In genomic region chr1:4976859-4977440, GRCh38 we compare ENCODE assay signal across 23 cellular contexts.
A peak's percentile ranks its signal among the peaks of the same experiment; 100 is the strongest.
DNase-seq lines count a peak whose midpoint lies in the region; ATAC-seq and TF ChIP-seq lines count a peak whose summit lies in the region.
"Had no signal": no experiment of that assay in that cellular context is flagged by ENCODE, and none has a peak within 500 bp of the region (broad histone marks: within the 10 kb centered on the region; RNA-seq: fewer than 3 reads in every experiment).

No MANE protein-coding gene starts in this region.

- no peaks in the 10 kb centered on the region for H3K9me3 ChIP-seq in right atrium auricular region
- no peaks in the 10 kb centered on the region for H3K9me3 ChIP-seq in right cardiac atrium (ENCODE audit: control insufficient read depth, low read length)
- no peaks in the 10 kb centered on the region for H3K9me3 ChIP-seq in sigmoid colon
- H3K9me3 ChIP-seq in transverse colon: no peaks in the 10 kb centered on the region
- no peaks in the 10 kb centered on the region for H3K9me3 ChIP-seq in osteoblast (ENCODE audit: low read depth, low read length)
- H3K9me3 ChIP-seq: A549, BE2C, HAP-1 had no signal

- H3K36me3 ChIP-seq in right atrium auricular region: no peaks in the 10 kb centered on the region
- no peaks in the 10 kb centered on the region for H3K36me3 ChIP-seq in sigmoid colon
- no peaks in the 10 kb centered on the region for H3K36me3 ChIP-seq in transverse colon
- no peaks in the 10 kb centered on the region for H3K36me3 ChIP-seq in osteoblast (ENCODE audit: insufficient read depth, low read length)
- H3K36me3 ChIP-seq: BE2C; BLaER1 treated with 17β-estradiol and CSF1 and Interleukin-3, amounts not matched to agents 10 nM and 100 nM; HAP-1 had no signal

- H3K4me1 ChIP-seq in right atrium auricular region (no peaks in the 10 kb centered on the region), right cardiac atrium (ENCODE audit: control insufficient read depth, insufficient read depth, low read length) (no peaks in the 10 kb centered on the region), sigmoid colon (no peaks in the 10 kb centered on the region), transverse colon (no peaks in the 10 kb centered on the region), osteoblast (ENCODE audit: insufficient read depth, low read length) (no peaks in the 10 kb centered on the region)
- H3K4me1 ChIP-seq: A549; BE2C; BLaER1 treated with 17β-estradiol and CSF1 and Interleukin-3, amounts not matched to agents 10 nM and 100 nM; HAP-1 had no signal

- TF ChIP-seq EP300 in sigmoid colon (IDR thresholded peaks at IDR 0.05): no peak
- no peak for TF ChIP-seq EP300 in transverse colon (IDR thresholded peaks at IDR 0.05; ENCODE audit: low read depth)

- H3K27me3 ChIP-seq in right atrium auricular region (no peaks in the 10 kb centered on the region), right cardiac atrium (ENCODE audit: control insufficient read depth, insufficient read depth) (no peaks in the 10 kb centered on the region), sigmoid colon (peaks cover 0 to 6% (median 0%) of the 10 kb centered on the region in 3 donors), transverse colon (no peaks in the 10 kb centered on the region), osteoblast (ENCODE audit: insufficient read depth, low read length) (no peaks in the 10 kb centered on the region)
- H3K27me3 ChIP-seq: BE2C; BLaER1 treated with 17β-estradiol and CSF1 and Interleukin-3, amounts not matched to agents 10 nM and 100 nM had no signal

- intact Hi-C loops in right cardiac atrium (cut with DNase I): loop anchor here in 1 of 4 donors (5.0 kb wide), 1 partner anchor 450 kb away; no protein-coding TSS in a partner anchor
- intact Hi-C loops in sigmoid colon (cut with DNase I): no loop called here
- intact Hi-C loops in transverse colon (cut with DNase I; ENCODE audit: low total_unique reads): no loop called here

- H2AFZ ChIP-seq in osteoblast (ENCODE audit: low read length): no peak overlapping the region

- H3K4me2 ChIP-seq in osteoblast (ENCODE audit: insufficient read depth, low read length): no peak overlapping the region
- H3K4me2 ChIP-seq: A549; BLaER1 treated with 17β-estradiol and CSF1 and Interleukin-3, amounts not matched to agents 10 nM and 100 nM had no signal

- no peak for TF ChIP-seq POLR2A in sigmoid colon (IDR thresholded peaks at IDR 0.05)
- TF ChIP-seq POLR2A in transverse colon (IDR thresholded peaks at IDR 0.05): no peak

- H3K79me2 ChIP-seq in osteoblast (ENCODE audit: insufficient read depth, low read length): no peaks in the 10 kb centered on the region

- ATAC-seq in right cardiac atrium: no peak
- ATAC-seq: A549, GM12878 had no signal

- DNase-seq in right atrium auricular region (ENCODE audit: low spot score) (peak; percentile 50), right cardiac atrium (no peak), mesenteric fat pad (ENCODE audit: low spot score) (peak; percentile 71), sigmoid colon (peak; percentile 53), transverse colon (no peak), osteoblast (ENCODE audit: insufficient read length, low spot score, missing footprints) (no peak), NCI-H748 treated with DMSO at 0.1 percent for 48 hours (lab: John Stamatoyannopoulos, UW) (no peak)
- DNase-seq: 8988T; ACHN; AML-193; BE2C; CD4-positive, alpha-beta T cell; CD8-positive, alpha-beta memory T cell; DMS 273 treated with DMSO at 0.1 percent for 48 hours; DMS79; EL; GDM1; GOT3; HFFc6 had no signal

- no peak overlapping the region for H3K4me3 ChIP-seq in right atrium auricular region
- no peak overlapping the region for H3K4me3 ChIP-seq in right cardiac atrium (ENCODE audit: low read length)
- no peak overlapping the region for H3K4me3 ChIP-seq in sigmoid colon
- H3K4me3 ChIP-seq in transverse colon: no peak overlapping the region
- H3K4me3 ChIP-seq in osteoblast (ENCODE audit: insufficient read depth, low read length): no peak overlapping the region
- H3K4me3 ChIP-seq: A549; BLaER1 treated with 17β-estradiol and CSF1 and Interleukin-3, amounts not matched to agents 10 nM and 100 nM; GM12878; HAP-1 had no signal

- TF ChIP-seq CTCF in right atrium auricular region (IDR thresholded peaks at IDR 0.05) (no peak), sigmoid colon (IDR thresholded peaks at IDR 0.05) (no peak), transverse colon (IDR thresholded peaks at IDR 0.05) (no peak), osteoblast (IDR thresholded peaks at IDR 0.05; ENCODE audit: extremely low read depth, low read depth, low read length) (no peak)

- 77% methylated on average over 15 of the region's 15 CpGs for WGBS in right cardiac atrium
- 88 to 89% methylated on average over 15 of the region's 15 CpGs for WGBS in sigmoid colon, 2 donors
- WGBS in transverse colon (ENCODE audit: low coverage in 1 of 2), 2 donors: 84 to 100% methylated on average over 2 to 15 of the region's 15 CpGs

- no peak overlapping the region for H3K27ac ChIP-seq in right atrium auricular region
- no peak overlapping the region for H3K27ac ChIP-seq in right cardiac atrium (ENCODE audit: low read length)
- H3K27ac ChIP-seq in sigmoid colon: peak overlapping the region in 1 of 4 donors; percentile 4
- peak overlapping the region in 1 of 4 donors; percentile 19 for H3K27ac ChIP-seq in transverse colon
- H3K27ac ChIP-seq in osteoblast (ENCODE audit: low read depth, low read length): no peak overlapping the region
- H3K27ac ChIP-seq: A549; BLaER1 treated with 17β-estradiol and CSF1 and Interleukin-3, amounts not matched to agents 10 nM and 100 nM had no signal

- in situ Hi-C loops in transverse colon (cut with MboI; ENCODE audit: low pct_ligation_motif_present in 1 of 4, low pct_unique_long_range_greater_than_20kb in 1 of 4, low sequenced_read_pairs in 3 of 4): no loop called here

- no peaks in the 10 kb centered on the region for H4K20me1 ChIP-seq in osteoblast (ENCODE audit: insufficient read depth, low read length)
- H4K20me1 ChIP-seq: BLaER1 treated with 17β-estradiol and CSF1 and Interleukin-3, amounts not matched to agents 10 nM and 100 nM had no signal

Comparison
In these comparisons a context has a peak if more than half of its experiments do, and no peak if none do; other contexts are left out.
1. DNase-seq: peak in right atrium auricular region (single experiment), mesenteric fat pad (single experiment) and sigmoid colon (single experiment); none in right cardiac atrium (0 of 3), transverse colon (single experiment), osteoblast (single experiment) and NCI-H748 treated with DMSO at 0.1 percent for 48 hours (single experiment).